ENCODE assay signal across 11 cellular contexts in genomic region chr2:70959851-70960832, GRCh38. TPM values are rescaled to one million over a fixed set of nuclear protein-coding genes. Genes with fewer than 3 reads are reported as not detected.
A peak's percentile ranks its signal among the peaks of the same experiment; 100 is the strongest.
DNase-seq lines count a peak whose midpoint lies in the region; ATAC-seq and TF ChIP-seq lines count a peak whose summit lies in the region.
"Had no signal": no experiment of that assay in that cellular context is flagged by ENCODE, and none has a peak within 500 bp of the region (broad histone marks: within the 10 kb centered on the region; RNA-seq: fewer than 3 reads in every experiment).

No MANE protein-coding gene starts in this region.

- H3K4me3 ChIP-seq in tibial nerve, result no peak overlapping the region

- no peak for TF ChIP-seq CTCF in natural killer cell (IDR thresholded peaks at IDR 0.05)
- TF ChIP-seq CTCF in WTC11 (IDR thresholded peaks at IDR 0.05), result peak; percentile 80
- TF ChIP-seq CTCF in tibial nerve (IDR thresholded peaks at IDR 0.05), result no peak

- 82 to 89% methylated on average over 15 to 17 of the region's 17 CpGs for WGBS in tibial nerve, 2 donors

- TF ChIP-seq EP300 in tibial nerve (IDR thresholded peaks at IDR 0.05), result no peak

- CTCF ChIA-PET in WTC11 (lab: Charles Lee), result interaction anchor here (0.6 to 8.5 kb wide), 44 partner anchors 9 to 476 kb away, joined by 3 to 159 read pairs (median 4); partner anchors contain the start of genes ANKRD53, ATP6V1B1, FIGLA and NAGK

- H3K4me1 Mint-ChIP-seq in natural killer cell, result peaks cover 12 to 19% of the 10 kb centered on the region in 2 donors
- peaks cover 6 to 10% of the 10 kb centered on the region in 2 donors for H3K4me1 Mint-ChIP-seq in natural killer cell treated with Interleukin-12 subunit alpha and Interleukin-12 subunit beta and Interleukin-15 and Interleukin-18, amount 100 ng/mL, for 72 hours (ENCODE audit: low read depth in 2 of 2)
- peaks cover 6% of the 10 kb centered on the region for H3K4me1 Mint-ChIP-seq in WTC11

- H3K9me3 ChIP-seq in tibial nerve, result no peaks in the 10 kb centered on the region

- no peak for ATAC-seq in natural killer cell
- no peak for ATAC-seq in natural killer cell treated with Interleukin-12 subunit alpha and Interleukin-12 subunit beta and Interleukin-15 and Interleukin-18, amount 100 ng/mL, for 72 hours
- ATAC-seq in WTC11, result peak; percentile 60
- ATAC-seq in GM18505 (IDR thresholded peaks at IDR 0.05; ENCODE audit: unreplicated experiment), result no peak
- ATAC-seq in HG03175 (IDR thresholded peaks at IDR 0.05; ENCODE audit: unreplicated experiment), result no peak

- TF ChIP-seq POLR2A in GM18505 (IDR thresholded peaks at IDR 0.05; ENCODE audit: borderline replicate concordance, extremely low read depth, insufficient read depth, insufficient read length) (no peak), tibial nerve (IDR thresholded peaks at IDR 0.05) (no peak)

- DNase-seq in natural killer cell (peak; percentile 12), WTC11 (ENCODE audit: low spot score) (peak; percentile 72), iPS-NIHi7 (ENCODE audit: extremely low spot score) (peak; percentile 49), NCI-H2171 treated with DMSO at 0.1 percent for 48 hours (lab: John Stamatoyannopoulos, UW) (no peak), tibial nerve (ENCODE audit: low spot score in 2 of 2) (no peak)
- no peak for DNase-seq in natural killer cell treated with Interleukin-12 subunit alpha and Interleukin-12 subunit beta and Interleukin-15 and Interleukin-18, amount 100 ng/mL, for 72 hours (ENCODE audit: low spot score)
- DNase-seq: CD4-positive, alpha-beta T cell; NCI-H2029 had no signal

- H3K4me1 ChIP-seq in tibial nerve, result peaks cover 0 to 7% (median 2%) of the 10 kb centered on the region in 4 donors

- H3K27me3 Mint-ChIP-seq in natural killer cell (ENCODE audit: low read depth in 2 of 2), result peaks cover 17 to 36% of the 10 kb centered on the region in 2 donors
- peaks cover 23 to 29% of the 10 kb centered on the region in 2 donors for H3K27me3 Mint-ChIP-seq in natural killer cell treated with Interleukin-12 subunit alpha and Interleukin-12 subunit beta and Interleukin-15 and Interleukin-18, amount 100 ng/mL, for 72 hours
- H3K27me3 Mint-ChIP-seq in WTC11 (ENCODE audit: low read depth), result peaks cover 54% of the 10 kb centered on the region

- POLR2A ChIA-PET in WTC11 (lab: Charles Lee), result interaction anchor here (1.2 kb wide), 1 partner anchor 18 kb away, joined by 3 read pairs; no protein-coding TSS in a partner anchor

- intact Hi-C loops in natural killer cell (cut with micrococcal nuclease), result no loop called here

- no peak overlapping the region for H3K27ac ChIP-seq in tibial nerve
- H3K27ac ChIP-seq: VCaP had no signal

- H3K27me3 ChIP-seq in tibial nerve, result peaks cover 0 to 27% of the 10 kb centered on the region in 2 donors

- H3K4me3 Mint-ChIP-seq in natural killer cell (no peak overlapping the region), WTC11 (no peak overlapping the region)
- no peak overlapping the region for H3K4me3 Mint-ChIP-seq in natural killer cell treated with Interleukin-12 subunit alpha and Interleukin-12 subunit beta and Interleukin-15 and Interleukin-18, amount 100 ng/mL, for 72 hours
- H3K4me3 Mint-ChIP-seq: CD4-positive, alpha-beta T cell had no signal

- no peaks in the 10 kb centered on the region for H3K9me3 Mint-ChIP-seq in natural killer cell
- no peaks in the 10 kb centered on the region for H3K9me3 Mint-ChIP-seq in natural killer cell treated with Interleukin-12 subunit alpha and Interleukin-12 subunit beta and Interleukin-15 and Interleukin-18, amount 100 ng/mL, for 72 hours
- H3K9me3 Mint-ChIP-seq in WTC11, result no peaks in the 10 kb centered on the region
- H3K9me3 Mint-ChIP-seq: CD4-positive, alpha-beta T cell had no signal

- no peak overlapping the region for H3K27ac Mint-ChIP-seq in natural killer cell
- no peak overlapping the region for H3K27ac Mint-ChIP-seq in natural killer cell treated with Interleukin-12 subunit alpha and Interleukin-12 subunit beta and Interleukin-15 and Interleukin-18, amount 100 ng/mL, for 72 hours
- H3K27ac Mint-ChIP-seq in WTC11, result no peak overlapping the region
- H3K27ac Mint-ChIP-seq: CD4-positive, alpha-beta T cell had no signal

- no peaks in the 10 kb centered on the region for H3K36me3 ChIP-seq in tibial nerve

- no peaks in the 10 kb centered on the region for H3K36me3 Mint-ChIP-seq in natural killer cell
- H3K36me3 Mint-ChIP-seq in natural killer cell treated with Interleukin-12 subunit alpha and Interleukin-12 subunit beta and Interleukin-15 and Interleukin-18, amount 100 ng/mL, for 72 hours, result no peaks in the 10 kb centered on the region
- no peaks in the 10 kb centered on the region for H3K36me3 Mint-ChIP-seq in WTC11

TF ChIP-seq in WTC11, 78 proteins besides CTCF, POLR2A, EP300 and RAD21:
- TF ChIP-seq ZNF423 (CRISPR knock-in tag; IDR thresholded peaks at IDR 0.05) (no peak), ATF1 (CRISPR knock-in tag; IDR thresholded peaks at IDR 0.05) (no peak)

RNA-seq across cellular contexts. Expression of gene ANKRD53, which starts 18.3 kb away (rescaled TPM):
- total RNA-seq in natural killer cell (1 to 10 TPM; 2.2 to 3.1 (median 2.5) TPM), WTC11 (2021) (0.39 to 0.81 TPM (median 0.80 TPM) in 3 replicates), tibial nerve (1 to 10 TPM; 1.3 to 9.0 (median 2.7) TPM)
- under 1 TPM in 1 of 2 donors, not detected in 1; 0.88 TPM for total RNA-seq in natural killer cell treated with Interleukin-12 subunit alpha and Interleukin-12 subunit beta and Interleukin-15 and Interleukin-18, amount 100 ng/mL, for 72 hours

RNA-seq across cellular contexts. Expression of gene ATP6V1B1, which starts 24.4 kb away (rescaled TPM):
- total RNA-seq in natural killer cell (not detected), WTC11 (2021) (not detected in 3 replicates), tibial nerve (1 to 10 TPM in 2 of 4 donors, not detected in 2; 1.2 to 2.5 TPM)
- total RNA-seq in natural killer cell treated with Interleukin-12 subunit alpha and Interleukin-12 subunit beta and Interleukin-15 and Interleukin-18, amount 100 ng/mL, for 72 hours, result 1 to 10 TPM; 6.5 to 7.2 TPM
- total RNA-seq: CD4-positive, alpha-beta T cell had no signal

RNA-seq across cellular contexts. Expression of gene TEX261, which starts 34.5 kb away (rescaled TPM):
- total RNA-seq in natural killer cell, result 10 to 100 TPM; 30.3 to 44.2 (median 43.2) TPM
- total RNA-seq in natural killer cell treated with Interleukin-12 subunit alpha and Interleukin-12 subunit beta and Interleukin-15 and Interleukin-18, amount 100 ng/mL, for 72 hours, result 10 to 100 TPM; 76.0 to 83.5 TPM
- total RNA-seq in WTC11 (2021), result 15.2 to 18.3 TPM (median 17.0 TPM) in 3 replicates
- total RNA-seq in tibial nerve, result 10 to 100 TPM; 36.1 to 38.7 (median 37.0) TPM

RNA-seq across cellular contexts. Expression of gene VAX2, which starts 59.8 kb away (rescaled TPM):
- total RNA-seq in natural killer cell (not detected), WTC11 (2021) (not detected in 3 replicates), tibial nerve (1 to 10 TPM in 2 of 4 donors, under 1 TPM in 2; 0.44 to 3.3 (median 1.2) TPM)
- total RNA-seq in natural killer cell treated with Interleukin-12 subunit alpha and Interleukin-12 subunit beta and Interleukin-15 and Interleukin-18, amount 100 ng/mL, for 72 hours, result 10 to 100 TPM in 1 of 2 donors, 1 to 10 TPM in 1; 8.4 to 15.8 TPM
- total RNA-seq: CD4-positive, alpha-beta T cell had no signal

Comparison
In these comparisons a context has a peak if more than half of its experiments do, and no peak if none do; other contexts are left out.
1. DNase-seq: peak in natural killer cell (single experiment), WTC11 (single experiment) and iPS-NIHi7 (single experiment); none in natural killer cell treated with Interleukin-12 subunit alpha and Interleukin-12 subunit beta and Interleukin-15 and Interleukin-18, amount 100 ng/mL, for 72 hours (single experiment), NCI-H2171 treated with DMSO at 0.1 percent for 48 hours (single experiment) and tibial nerve (0 of 2).